In genomic region chr2:9630750-9631483, GRCh38 we compare ENCODE assay signal across 8 cellular contexts. TPM values are rescaled to one million over a fixed set of nuclear protein-coding genes. Genes with fewer than 3 reads are reported as not detected.
DNase-seq lines count a peak whose midpoint lies in the region; ATAC-seq and TF ChIP-seq lines count a peak whose summit lies in the region.

TSS of gene YWHAQ (minus strand) at chr2:9630997. CDS start at chr2:9630452, 545 bp downstream.

- no peak for TF ChIP-seq CTCF in DOHH2 (IDR thresholded peaks at IDR 0.05; ENCODE audit: low read depth, low read length, poor library complexity, severe bottlenecking)
- no peak for TF ChIP-seq CTCF in GM23338 (conservative IDR thresholded peaks at IDR 0.05; ENCODE audit: low read depth in 2 of 2)

- H3K27ac ChIP-seq in DOHH2 (ENCODE audit: low read depth, low read length) (peak within 1 kb of the TSS; percentile 64), GM23338 (ENCODE audit: low read depth) (peak within 1 kb of the TSS; percentile 97)

- H3K27me3 ChIP-seq in DOHH2 (ENCODE audit: control insufficient read depth, low read length) = peaks cover 25% of the 10 kb centered on the region
- peaks cover 26% of the 10 kb centered on the region for H3K27me3 ChIP-seq in GM23338 (ENCODE audit: insufficient read depth)

- H3K4me2 ChIP-seq in DOHH2 (ENCODE audit: low read length) (peak within 1 kb of the TSS; percentile 89), GM23338 (peak within 1 kb of the TSS; percentile 95)

- H3K4me1 Mint-ChIP-seq in GM23338 = peaks cover 45% of the 10 kb centered on the region
- peaks cover 32 to 45% (median 41%) of the 10 kb centered on the region in 3 donors for H3K4me1 Mint-ChIP-seq in naive B cell
- peaks cover 52% of the 10 kb centered on the region for H3K4me1 Mint-ChIP-seq in stimulated activated memory B cell treated with anti-CD40 and anti-IgM and Interleukin-4, amounts not matched to agents 10 μg/mL and 1 μg/mL and 100 μg/mL, for 72 hours

- ATAC-seq in GM23338 = peak; percentile 84
- peak; percentile 81 to 82 for ATAC-seq in naive B cell (ENCODE audit: low read depth in 2 of 2)
- peak; percentile 98 for ATAC-seq in stimulated activated memory B cell treated with anti-CD40 and anti-IgM and Interleukin-4, amounts not matched to agents 10 μg/mL and 1 μg/mL and 100 μg/mL, for 72 hours

- H3K4me3 ChIP-seq in DOHH2 (ENCODE audit: low read length) (peak within 1 kb of the TSS; percentile 89), GM23338 (peak within 1 kb of the TSS; percentile 100)

- H3K27ac Mint-ChIP-seq in GM23338 (peak within 1 kb of the TSS; percentile 99), naive B cell (peak within 1 kb of the TSS; percentile 96 to 99 (median 97))
- peak within 1 kb of the TSS; percentile 91 for H3K27ac Mint-ChIP-seq in stimulated activated memory B cell treated with anti-CD40 and anti-IgM and Interleukin-4, amounts not matched to agents 10 μg/mL and 1 μg/mL and 100 μg/mL, for 72 hours

- H3K79me2 ChIP-seq in DOHH2 (ENCODE audit: control insufficient read depth, low read length) (peaks cover 46% of the 10 kb centered on the region), GM23338 (replicated peaks; ENCODE audit: insufficient read depth) (peaks cover 42% of the 10 kb centered on the region)

- H3K4me1 ChIP-seq in DOHH2 (ENCODE audit: control insufficient read depth, low read length) = peaks cover 35% of the 10 kb centered on the region
- peaks cover 30% of the 10 kb centered on the region for H3K4me1 ChIP-seq in GM23338 (ENCODE audit: insufficient read depth)

- H3K36me3 Mint-ChIP-seq in GM23338 (ENCODE audit: low read depth) (peaks cover 43% of the 10 kb centered on the region), naive B cell (peaks cover 14 to 18% of the 10 kb centered on the region in 2 donors)
- peaks cover 25% of the 10 kb centered on the region for H3K36me3 Mint-ChIP-seq in stimulated activated memory B cell treated with anti-CD40 and anti-IgM and Interleukin-4, amounts not matched to agents 10 μg/mL and 1 μg/mL and 100 μg/mL, for 72 hours

- peak within 1 kb of the TSS; percentile 99 for H3K4me3 Mint-ChIP-seq in GM23338
- H3K4me3 Mint-ChIP-seq in naive B cell = peak within 1 kb of the TSS; percentile 88 to 96 (median 93)
- peak within 1 kb of the TSS; percentile 97 for H3K4me3 Mint-ChIP-seq in stimulated activated memory B cell treated with anti-CD40 and anti-IgM and Interleukin-4, amounts not matched to agents 10 μg/mL and 1 μg/mL and 100 μg/mL, for 72 hours

- H3K9me3 ChIP-seq in DOHH2 (ENCODE audit: control insufficient read depth, insufficient read depth, low read length) = no peaks in the 10 kb centered on the region

- DNase-seq in GM23338 (ENCODE audit: low spot score) (peak; percentile 100), LHCN-M2 (ENCODE audit: low read depth) (peak; percentile 99), RPMI8226 (peak; percentile 99), fibroblast of gingiva (ENCODE audit: low read depth) (peak; percentile 100), naive B cell (peak; percentile 100)
- peak; percentile 93 to 96 for DNase-seq in activated T-helper 1 cell treated with anti-CD3 and anti-CD28 coated beads, Interleukin-2, amount 50 U/mL, for 16 hours (ENCODE audit: low read depth in 1 of 2, low spot score in 1 of 2)

- no peaks in the 10 kb centered on the region for H3F3A ChIP-seq in DOHH2 (ENCODE audit: control insufficient read depth, insufficient read depth)
- H3F3A ChIP-seq in GM23338 (replicated peaks; ENCODE audit: low read depth) = peaks cover 5% of the 10 kb centered on the region

- H4K20me1 ChIP-seq in DOHH2 (ENCODE audit: control insufficient read depth, insufficient read depth, low read depth, low read length) = peaks cover 33% of the 10 kb centered on the region
- H4K20me1 ChIP-seq in GM23338 (replicated peaks; ENCODE audit: insufficient read depth) = peaks cover 37% of the 10 kb centered on the region

- peak within 1 kb of the TSS; percentile 99 for H2AFZ ChIP-seq in GM23338

- H3K9me2 ChIP-seq in DOHH2 (replicated peaks; ENCODE audit: control insufficient read depth, low read length) (no peaks in the 10 kb centered on the region), GM23338 (ENCODE audit: insufficient read depth) (no peaks in the 10 kb centered on the region)

- H3K9me3 Mint-ChIP-seq in GM23338 = 0 out of 3 replicates have a peak, but pooled peaks cover 2% of the 10 kb centered on the region
- peaks cover 0 to 5% (median 4%) of the 10 kb centered on the region in 7 donors for H3K9me3 Mint-ChIP-seq in naive B cell
- no peaks in the 10 kb centered on the region for H3K9me3 Mint-ChIP-seq in stimulated activated memory B cell treated with anti-CD40 and anti-IgM and Interleukin-4, amounts not matched to agents 10 μg/mL and 1 μg/mL and 100 μg/mL, for 72 hours

- H3K27me3 Mint-ChIP-seq in GM23338 (ENCODE audit: insufficient read depth, low read depth, poor library complexity) (peaks cover 27% of the 10 kb centered on the region), naive B cell (peaks cover 0 to 4% (median 0%) of the 10 kb centered on the region in 3 donors)
- H3K27me3 Mint-ChIP-seq in stimulated activated memory B cell treated with anti-CD40 and anti-IgM and Interleukin-4, amounts not matched to agents 10 μg/mL and 1 μg/mL and 100 μg/mL, for 72 hours = no peaks in the 10 kb centered on the region

- peaks cover 44% of the 10 kb centered on the region for H3K36me3 ChIP-seq in DOHH2 (ENCODE audit: control insufficient read depth, low read length)
- peaks cover 9% of the 10 kb centered on the region; the same call in 1 of the 2 replicates for H3K36me3 ChIP-seq in GM23338 (ENCODE audit: insufficient read depth)

TF ChIP-seq in GM23338, 12 proteins besides CTCF, POLR2A, EP300 and RAD21:
- TF ChIP-seq CREB1 (CRISPR knock-in tag; IDR thresholded peaks at IDR 0.05; ENCODE audit: low read depth) (peak; percentile 93), POLR2AphosphoS5 (IDR thresholded peaks at IDR 0.05; ENCODE audit: low read depth) (peak; percentile 89), REST (IDR thresholded peaks at IDR 0.05; ENCODE audit: unreplicated experiment) (no peak)

RNA-seq across cellular contexts. Expression of gene YWHAQ, which starts in this region (rescaled TPM):
- 464 and 490 TPM in 2 replicates for total RNA-seq in GM23338 (2014; rRNA removed; shearing (Covaris generic))
- polyA plus RNA-seq in GM23338 (2016; fragmentation: Nextera tagmentation; extraction: Ambion mirVana) = 248 and 295 TPM in 2 replicates
- 451 and 455 TPM in 2 replicates for total RNA-seq in LHCN-M2 (2014; rRNA removed)
- 324 TPM for polyA plus RNA-seq in LHCN-M2 (2012)
- polyA plus RNA-seq in naive B cell (ENCODE audit: low read depth in 6 of 6) = 100 to 1,000 TPM; 282 to 457 (median 344) TPM

Comparison
In these comparisons a context has a peak if more than half of its experiments do, and no peak if none do; other contexts are left out.
1. Peak in every context shown above with its lines: DNase-seq, ATAC-seq, H3K4me3 ChIP-seq and H3K27ac ChIP-seq.